Comparison of ENCODE assay signal across 8 cellular contexts in genomic region chr1:151611832-151612505, GRCh38. TPM values are rescaled to one million over a fixed set of nuclear protein-coding genes. Genes with fewer than 3 reads are reported as not detected.
DNase-seq lines count a peak whose midpoint lies in the region; ATAC-seq and TF ChIP-seq lines count a peak whose summit lies in the region.

Gene SNX27 (plus strand): TSS chr1:151612050. CDS start chr1:151612202, 152 bp downstream.

- ATAC-seq in GM21576 (IDR thresholded peaks at IDR 0.05; ENCODE audit: unreplicated experiment): peak; percentile 87

- H3K4me1 ChIP-seq in mononuclear cell (ENCODE audit: insufficient read depth, low read length): peaks cover 51% of the 10 kb centered on the region

- no peak for TF ChIP-seq RAD21 in Ishikawa (IDR thresholded peaks at IDR 0.05; ENCODE audit: low read depth)

- peak within 1 kb of the TSS; percentile 74 for H3K4me3 ChIP-seq in mononuclear cell (ENCODE audit: low read length)

- peak; percentile 88 for DNase-seq in DMS153 (lab: John Stamatoyannopoulos, UW)
- DNase-seq in OCI-M2 (lab: John Stamatoyannopoulos, UW; ENCODE audit: unreplicated experiment): peak; percentile 51
- peak; percentile 83 for DNase-seq in activated T-cell treated with anti-CD3 and anti-CD28 coated beads for 24 hours (ENCODE audit: low read depth)
- peak; percentile 92 for DNase-seq in epidermal melanocyte (ENCODE audit: insufficient read length, low spot score)
- peak; percentile 66 to 71 for DNase-seq in stimulated activated CD8-positive, alpha-beta memory T cell treated with anti-CD3 and anti-CD28 coated beads, Interleukin-4, amount 100 ng/mL, for 1 hour (ENCODE audit: low read depth in 2 of 2, low spot score in 1 of 2)

- TF ChIP-seq EP300 in Ishikawa (IDR thresholded peaks at IDR 0.05; ENCODE audit: borderline replicate concordance): no peak

- no peaks in the 10 kb centered on the region for H3K27me3 ChIP-seq in mononuclear cell (ENCODE audit: insufficient read depth, low read length)

- no peaks in the 10 kb centered on the region for H3K9me3 ChIP-seq in mononuclear cell (ENCODE audit: low read depth, low read length)

TF ChIP-seq in Ishikawa, 13 proteins besides CTCF, POLR2A, EP300 and RAD21:
- TF ChIP-seq MAX (IDR thresholded peaks at IDR 0.05): peak; percentile 62; the same call in 1 of the 2 replicates
- peak; percentile 24; the same call in 1 of the 2 replicates for TF ChIP-seq TCF12 (IDR thresholded peaks at IDR 0.05; ENCODE audit: low read depth)
- peak; percentile 64 for TF ChIP-seq CREB1 (IDR thresholded peaks at IDR 0.05; ENCODE audit: low read depth)
- peak; percentile 44; the same call in 1 of the 2 replicates for TF ChIP-seq USF1 (IDR thresholded peaks at IDR 0.05)
- peak; percentile 90 for TF ChIP-seq YY1 (IDR thresholded peaks at IDR 0.05; ENCODE audit: low read depth)
- TF ChIP-seq EGR1 (IDR thresholded peaks at IDR 0.05): peak; percentile 58; the same call in 1 of the 2 replicates
- TF ChIP-seq FOXM1 (IDR thresholded peaks at IDR 0.05; ENCODE audit: borderline replicate concordance, low read depth): no peak
- no peak; the same call in 1 of the 2 replicates for TF ChIP-seq TEAD4 (IDR thresholded peaks at IDR 0.05)
- peak; percentile 49; the same call in 1 of the 2 replicates for TF ChIP-seq ZBTB7A (IDR thresholded peaks at IDR 0.05; ENCODE audit: low read depth)
- TF ChIP-seq NFIC (IDR thresholded peaks at IDR 0.05): no peak
- no peak; the same call in 1 of the 2 replicates for TF ChIP-seq CEBPB (IDR thresholded peaks at IDR 0.05)
- peak; percentile 49; the same call in 1 of the 2 replicates for TF ChIP-seq TAF1 (IDR thresholded peaks at IDR 0.05; ENCODE audit: low read depth)
- no peak for TF ChIP-seq REST (IDR thresholded peaks at IDR 0.05; ENCODE audit: low read depth)

RNA-seq across cellular contexts. Expression of gene SNX27, which starts in this region (rescaled TPM):
- 26.7 TPM for total RNA-seq in mononuclear cell

Comparison
In these comparisons a context has a peak if more than half of its experiments do, and no peak if none do; other contexts are left out.
1. Peak in every context shown above with its lines: DNase-seq, ATAC-seq and H3K4me3 ChIP-seq.